Comparison of ENCODE assay signal across 11 cellular contexts in the genomic region with DNA sequence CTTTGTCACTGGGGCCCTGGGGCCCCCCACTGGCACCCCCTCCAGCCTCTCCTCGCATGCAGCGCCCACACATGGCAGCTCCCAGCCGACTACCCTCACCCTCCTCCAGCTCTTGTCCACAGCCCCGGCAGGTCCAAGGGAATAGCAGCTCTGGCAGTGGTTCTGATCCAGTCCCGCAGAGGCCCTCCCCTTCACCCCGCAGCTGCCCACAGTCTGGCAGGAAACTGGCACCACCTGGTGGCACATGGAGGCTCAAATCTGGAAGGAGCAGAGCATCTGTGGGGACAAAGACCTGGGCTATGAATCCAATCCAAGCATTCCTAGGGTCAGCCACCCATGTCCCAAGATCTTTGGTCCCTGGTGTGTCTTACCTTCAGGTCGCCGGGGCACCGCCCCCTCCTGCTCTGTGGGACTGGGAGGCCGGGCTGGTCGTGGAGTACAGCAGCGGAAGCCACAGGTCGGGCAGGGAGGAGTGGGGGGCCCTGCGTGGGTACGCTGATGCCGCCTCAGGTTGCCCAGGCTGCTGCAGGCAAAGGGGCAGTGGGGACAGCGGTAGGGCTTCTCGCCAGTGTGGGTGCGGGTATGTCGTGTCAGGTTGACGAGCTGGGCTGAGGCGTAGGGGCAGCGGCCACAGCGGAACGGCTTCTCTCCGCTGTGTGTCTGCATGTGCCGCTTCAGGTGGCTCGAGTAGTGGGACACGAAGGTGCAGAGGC. TPM values are rescaled to one million over a fixed set of nuclear protein-coding genes. Genes with fewer than 3 reads are reported as not detected.
A peak's percentile ranks its signal among the peaks of the same experiment; 100 is the strongest.
DNase-seq lines count a peak whose midpoint lies in the region; ATAC-seq, FAIRE-seq and TF ChIP-seq lines count a peak whose summit lies in the region.
"Had no signal": no experiment of that assay in that cellular context is flagged by ENCODE, and none has a peak within 500 bp of the region (broad histone marks: within the 10 kb centered on the region; RNA-seq: fewer than 3 reads in every experiment).

No MANE protein-coding gene starts in this region.

- H3K27me3 Mint-ChIP-seq in nephron progenitor cell (ENCODE audit: low read depth, poor library complexity), result peaks cover 4% of the 10 kb centered on the region
- H3K27me3 Mint-ChIP-seq: activated CD4-positive, alpha-beta memory T cell treated with anti-CD3 and anti-CD28 coated beads for 36 hours had no signal

- ATAC-seq in GM19463 (IDR thresholded peaks at IDR 0.05; ENCODE audit: unreplicated experiment), result no peak
- no peak for ATAC-seq in GM19397 (IDR thresholded peaks at IDR 0.05; ENCODE audit: unreplicated experiment)
- ATAC-seq in GM18520 (IDR thresholded peaks at IDR 0.05; ENCODE audit: unreplicated experiment), result no peak

- no peak overlapping the region for H3K4me3 ChIP-seq in astrocyte of the spinal cord (ENCODE audit: low read depth, low read length)
- H3K4me3 ChIP-seq: skin epidermis, uterus had no signal

- TF ChIP-seq POLR2A in H54 (IDR thresholded peaks at IDR 0.05; ENCODE audit: low read depth, low read length), result no peak

- TF ChIP-seq CTCF in D721Med (IDR thresholded peaks at IDR 0.05; ENCODE audit: insufficient read depth, missing control alignments), result peak; percentile 35
- TF ChIP-seq CTCF in astrocyte of the spinal cord (IDR thresholded peaks at IDR 0.05; ENCODE audit: low read depth, low read length), result peak; percentile 21
- TF ChIP-seq CTCF in nephron progenitor cell (IDR thresholded peaks at IDR 0.05), result no peak

- H3K9me3 Mint-ChIP-seq in nephron progenitor cell, result no peaks in the 10 kb centered on the region
- H3K9me3 Mint-ChIP-seq: activated CD4-positive, alpha-beta memory T cell treated with anti-CD3 and anti-CD28 coated beads for 36 hours had no signal

- peaks cover 52% of the 10 kb centered on the region for H3K36me3 Mint-ChIP-seq in nephron progenitor cell (ENCODE audit: low read depth)

- FAIRE-seq in D721Med (lab: Jason Lieb, UNC) (no peak), H54 (lab: Jason Lieb, UNC) (no peak)

- in situ Hi-C loops in astrocyte of the spinal cord (cut with HindIII; ENCODE audit: low sequenced_read_pairs), result no loop called here

- DNase-seq in D721Med (ENCODE audit: insufficient read length, low spot score) (no peak), HT-29 (ENCODE audit: low spot score) (peak; percentile 31), astrocyte of the spinal cord (ENCODE audit: low read depth, low spot score) (no peak), nephron progenitor cell (peak; percentile 46), H54 (ENCODE audit: insufficient read length, low spot score) (no peak)
- DNase-seq: activated CD4-positive, alpha-beta memory T cell treated with anti-CD3 and anti-CD28 coated beads for 36 hours; uterus had no signal

- peak overlapping the region; percentile 30 for H3K4me3 Mint-ChIP-seq in nephron progenitor cell

- H3K4me1 Mint-ChIP-seq in nephron progenitor cell, result peaks cover 39% of the 10 kb centered on the region

- no peak overlapping the region for H3K27ac Mint-ChIP-seq in nephron progenitor cell

RNA-seq across cellular contexts. Expression of a gene that starts 2.3 kb away (rescaled TPM):
- total RNA-seq in HT-29 (2014; rRNA removed; shearing (Covaris generic)), result 16.0 and 20.4 TPM in 2 replicates

RNA-seq across cellular contexts. Expression of a gene that starts 7.8 kb away (rescaled TPM):
- 72.8 and 79.9 TPM in 2 replicates for total RNA-seq in HT-29 (2014; rRNA removed; shearing (Covaris generic))

RNA-seq across cellular contexts. Expression of a gene that starts 8.1 kb away (rescaled TPM):
- total RNA-seq in HT-29 (2014; rRNA removed; shearing (Covaris generic)), result 26.6 and 31.9 TPM in 2 replicates

RNA-seq across cellular contexts. Expression of a gene that starts 21.7 kb away (rescaled TPM):
- 62.4 and 65.1 TPM in 2 replicates for total RNA-seq in HT-29 (2014; rRNA removed; shearing (Covaris generic))

RNA-seq across cellular contexts. Expression of a gene that starts 31.1 kb away (rescaled TPM):
- total RNA-seq in HT-29 (2014; rRNA removed; shearing (Covaris generic)), result 141 and 148 TPM in 2 replicates

Comparison
In these comparisons a context has a peak if more than half of its experiments do, and no peak if none do; other contexts are left out.
1. DNase-seq: peak in HT-29 (single experiment) and nephron progenitor cell (single experiment); none in D721Med (single experiment), astrocyte of the spinal cord (single experiment) and H54 (single experiment).